11 cellular contexts compared by ENCODE assay signal in the genomic region with DNA sequence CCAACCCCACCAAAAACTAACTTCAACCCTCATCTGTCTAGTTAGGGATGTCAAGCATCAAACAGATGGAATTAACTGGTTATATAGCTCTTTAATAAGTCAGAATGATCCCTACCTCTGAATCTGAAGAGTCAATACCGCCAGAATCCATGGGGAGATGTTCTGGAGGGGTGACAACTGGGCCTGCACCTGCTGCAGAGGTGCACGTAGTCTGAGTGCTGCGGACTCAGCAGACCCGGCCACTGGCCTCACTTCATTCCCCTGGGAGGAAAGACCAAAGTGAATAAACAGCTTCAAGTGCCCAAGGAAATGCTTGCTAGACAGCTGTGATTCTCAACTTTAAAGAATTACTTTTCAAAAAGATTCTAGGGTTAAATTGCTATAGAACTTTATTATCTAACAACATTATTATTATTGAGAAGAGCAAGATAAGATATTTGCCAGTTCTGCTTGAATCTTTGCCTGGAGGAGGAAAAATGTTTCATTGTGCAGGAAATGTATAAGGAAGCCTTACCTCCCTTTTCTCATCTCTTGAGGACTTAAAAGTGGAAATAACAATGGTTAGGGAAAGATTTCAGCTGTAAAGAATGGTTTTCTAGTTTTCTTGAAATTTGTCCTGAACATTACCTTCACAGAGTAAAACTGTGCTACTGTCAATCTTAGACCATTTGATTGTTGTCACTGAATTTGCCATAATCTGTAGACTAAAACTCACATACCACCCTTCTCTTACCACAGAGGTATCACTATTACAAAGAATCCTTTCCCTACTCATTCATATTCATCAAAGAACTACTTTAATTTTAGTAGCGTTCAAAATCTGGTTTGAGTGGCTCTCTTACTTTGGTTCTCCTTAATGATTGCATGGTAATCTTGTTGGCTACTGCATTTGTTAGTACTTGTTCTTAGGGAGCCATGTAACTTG. TPM values are rescaled to one million over a fixed set of nuclear protein-coding genes. Genes with fewer than 3 reads are reported as not detected.
DNase-seq lines count a peak whose midpoint lies in the region; ATAC-seq and TF ChIP-seq lines count a peak whose summit lies in the region.
"Had no signal": no experiment of that assay in that cellular context is flagged by ENCODE, and none has a peak within 500 bp of the region (broad histone marks: within the 10 kb centered on the region; RNA-seq: fewer than 3 reads in every experiment).

No MANE protein-coding gene starts in this region.

- no peak overlapping the region for H4K5ac ChIP-seq in mesendoderm (ENCODE audit: low read length)

- H4K20me1 ChIP-seq in GM23248 (ENCODE audit: insufficient read depth), result peaks cover 10% of the 10 kb centered on the region; the same call in 1 of the 2 replicates

- H3F3A ChIP-seq in GM23248 (ENCODE audit: insufficient read depth), result peaks cover 82% of the 10 kb centered on the region

- H3K4me2 ChIP-seq in GM23248 (ENCODE audit: unreplicated experiment) (peak overlapping the region; percentile 88), mesendoderm (ENCODE audit: low read length) (no peak overlapping the region)

- peak overlapping the region; percentile 64 for H3K27ac Mint-ChIP-seq in CD4-positive, alpha-beta T cell
- peak overlapping the region in 2 of 3 experiments; percentile 22 to 30 for H3K27ac Mint-ChIP-seq in nephron

- peaks cover 8% of the 10 kb centered on the region for H3K79me1 ChIP-seq in mesendoderm (ENCODE audit: low read length)

- no peak overlapping the region for H2BK15ac ChIP-seq in mesendoderm (replicated peaks; ENCODE audit: low read depth)

- peaks cover 78% of the 10 kb centered on the region for H3K36me3 Mint-ChIP-seq in CD4-positive, alpha-beta T cell (ENCODE audit: low read depth)
- H3K36me3 Mint-ChIP-seq in nephron (ENCODE audit: low read depth), result peaks cover 61% of the 10 kb centered on the region

- no peak overlapping the region for H2BK5ac ChIP-seq in mesendoderm (ENCODE audit: low read length)

- TF ChIP-seq POLR2A in body of pancreas (IDR thresholded peaks at IDR 0.05), result peak in 1 of 3 donors; percentile 24

- no peaks in the 10 kb centered on the region for H3K27me3 Mint-ChIP-seq in CD4-positive, alpha-beta T cell
- no peaks in the 10 kb centered on the region for H3K27me3 Mint-ChIP-seq in nephron (ENCODE audit: low read depth)

- no peak overlapping the region for H3K27ac ChIP-seq in CD4-positive, alpha-beta T cell (ENCODE audit: low read depth, low read length)
- H3K27ac ChIP-seq in GM23248, result peak overlapping the region; percentile 35
- peak overlapping the region; percentile 53 to 100 (median 100) for H3K27ac ChIP-seq in body of pancreas
- no peak overlapping the region for H3K27ac ChIP-seq in mesendoderm (ENCODE audit: low read depth, low read length)

- ATAC-seq in CD4-positive, alpha-beta T cell (ENCODE audit: poor library complexity), result no peak
- ATAC-seq in body of pancreas (no peak), HG02938 (IDR thresholded peaks at IDR 0.05; ENCODE audit: unreplicated experiment) (no peak)
- ATAC-seq: heart right ventricle had no signal

- no peak overlapping the region for H3K18ac ChIP-seq in mesendoderm (ENCODE audit: low read length)

- POLR2A ChIA-PET in CD4-positive, alpha-beta T cell (lab: Charles Lee), result interaction anchor here (0.7 to 2.2 kb wide), 2 partner anchors 11 to 16 kb away, joined by 3 to 6 read pairs; no protein-coding TSS in a partner anchor
- POLR2A ChIA-PET in GM10248 (lab: Yijun Ruan, JAX), result interaction anchor here (0.8 to 0.9 kb wide), 2 partner anchors 12 to 23 kb away, joined by 3 read pairs; partner anchors contain the start of gene CCDC117

- no peaks in the 10 kb centered on the region for H3K9me3 Mint-ChIP-seq in CD4-positive, alpha-beta T cell
- no peaks in the 10 kb centered on the region for H3K9me3 Mint-ChIP-seq in nephron

- H3K4ac ChIP-seq in mesendoderm (ENCODE audit: low read depth, low read length), result no peak overlapping the region

- H2AK5ac ChIP-seq in mesendoderm (ENCODE audit: low read length), result no peak overlapping the region

- H4K8ac ChIP-seq in mesendoderm (ENCODE audit: low read depth, low read length), result no peak overlapping the region

- H3K4me3 ChIP-seq in GM23248, result peak overlapping the region; percentile 20; the same call in 1 of the 2 replicates
- H3K4me3 ChIP-seq in body of pancreas, result peak overlapping the region; percentile 21 to 63
- H3K4me3 ChIP-seq in mesendoderm (ENCODE audit: low read length), result no peak overlapping the region

- H3K9me2 ChIP-seq in GM23248 (ENCODE audit: insufficient read depth), result no peaks in the 10 kb centered on the region

- H3K56ac ChIP-seq in mesendoderm (ENCODE audit: low read length), result no peak overlapping the region

- intact Hi-C loops in CD4-positive, alpha-beta T cell (cut with DNase I, micrococcal nuclease), result loop anchor here (5.0 kb wide), 2 partner anchors 86 to 971 kb away; partner anchors contain the start of genes UQCR10 (in 1 of the 2), ZMAT5 (in 1 of the 2) and ZNRF3 (in 1 of the 2)
- intact Hi-C loops in body of pancreas (cut with DNase I), result no loop called here

- H3K36me3 ChIP-seq in GM23248 (ENCODE audit: low read depth) (peaks cover 53% of the 10 kb centered on the region), body of pancreas (replicated peaks in 1 of 2; ENCODE audit: insufficient read depth in 1 of 2, low read depth in 2 of 2) (peaks cover 16 to 32% of the 10 kb centered on the region in 2 donors), mesendoderm (ENCODE audit: control insufficient read depth, insufficient read depth, low read length) (peaks cover 13% of the 10 kb centered on the region)

- H3K79me2 ChIP-seq in GM23248 (ENCODE audit: insufficient read depth) (peaks cover 64% of the 10 kb centered on the region), mesendoderm (ENCODE audit: control insufficient read depth, insufficient read depth, low read length) (peaks cover 33% of the 10 kb centered on the region)

- peaks cover 21% of the 10 kb centered on the region for H3K4me1 ChIP-seq in GM23248 (ENCODE audit: insufficient read depth)
- peaks cover 52% of the 10 kb centered on the region for H3K4me1 ChIP-seq in body of pancreas
- H3K4me1 ChIP-seq in mesendoderm (ENCODE audit: control insufficient read depth, low read depth, low read length), result no peaks in the 10 kb centered on the region

- no peak overlapping the region for H2BK120ac ChIP-seq in mesendoderm (ENCODE audit: low read depth, low read length)

- peak overlapping the region; percentile 100; the same call in 1 of the 2 replicates for H3K9ac ChIP-seq in GM23248
- H3K9ac ChIP-seq in mesendoderm (ENCODE audit: low read length), result no peak overlapping the region

- in situ Hi-C loops in GM23248 (cut with MboI), result no loop called here

- CTCF ChIA-PET in CD4-positive, alpha-beta T cell (lab: Charles Lee), result interaction anchor here (5.1 kb wide), 1 partner anchor 33 kb away, joined by 22 read pairs; no protein-coding TSS in a partner anchor
- CTCF ChIA-PET in GM10248 (lab: Yijun Ruan, JAX), result interaction anchor here (0.8 to 1.6 kb wide), 6 partner anchors 17 to 196 kb away, joined by 3 to 6 read pairs (median 3); partner anchors contain the start of gene CCDC117

- H3K27me3 ChIP-seq in CD4-positive, alpha-beta T cell (ENCODE audit: control insufficient read depth, insufficient read depth, low read length), result no peaks in the 10 kb centered on the region
- H3K27me3 ChIP-seq in GM23248 (replicated peaks; ENCODE audit: insufficient read depth) (no peaks in the 10 kb centered on the region), body of pancreas (no peaks in the 10 kb centered on the region), mesendoderm (ENCODE audit: insufficient read depth, low read length, poor library complexity) (no peaks in the 10 kb centered on the region)
- H3K27me3 ChIP-seq: heart right ventricle had no signal

- no peak for DNase-seq in CD4-positive, alpha-beta T cell
- DNase-seq in GM23248 (no peak), body of pancreas (peak in 1 of 4 donors; percentile 35), GM10248 (ENCODE audit: extremely low spot score) (no peak), NCI-H526 (lab: John Stamatoyannopoulos, UW) (no peak), mesendoderm (no peak)
- DNase-seq: activated CD4-positive, alpha-beta T cell treated with anti-CD3 and anti-CD28 coated beads, Interleukin-2, amount 50 U/mL, for 1 hour; heart right ventricle; NCI-H187 had no signal

- peak overlapping the region; percentile 62 for H3K4me3 Mint-ChIP-seq in CD4-positive, alpha-beta T cell
- peak overlapping the region in 1 of 3 experiments; percentile 44 for H3K4me3 Mint-ChIP-seq in nephron

- H3K23ac ChIP-seq in mesendoderm (ENCODE audit: low read length), result no peak overlapping the region

- no peaks in the 10 kb centered on the region for H3K9me3 ChIP-seq in CD4-positive, alpha-beta T cell (ENCODE audit: control insufficient read depth, low read length)
- no peaks in the 10 kb centered on the region for H3K9me3 ChIP-seq in GM23248 (ENCODE audit: low read depth)
- H3K9me3 ChIP-seq in body of pancreas, result no peaks in the 10 kb centered on the region
- H3K9me3 ChIP-seq: heart right ventricle had no signal

- 95% methylated on average over 5 of the region's 5 CpGs for WGBS in GM23248 (ENCODE audit: low coverage in 1 of 2, low lambda C conversion rate in 2 of 2, missing lambda C conversion rate in 2 of 2), 2 experiments
- WGBS in body of pancreas, 2 donors, result 40 to 46% methylated on average over 5 of the region's 5 CpGs
- WGBS in mesendoderm (ENCODE audit: extremely low coverage, insufficient coverage, low lambda C conversion rate), result no CpG with 5 or more reads among the region's 5 CpGs

- TF ChIP-seq CTCF in CD4-positive, alpha-beta T cell (IDR thresholded peaks at IDR 0.05), result no peak
- TF ChIP-seq CTCF in body of pancreas (IDR thresholded peaks at IDR 0.05) (no peak), nephron (IDR thresholded peaks at IDR 0.05; ENCODE audit: unreplicated experiment in 3 of 3) (no peak), GM10248 (IDR thresholded peaks at IDR 0.05; ENCODE audit: control extremely low read depth, extremely low read depth, low read depth, missing control alignments) (no peak)

- no peak overlapping the region for H2AFZ ChIP-seq in GM23248

- H3K4me1 Mint-ChIP-seq in CD4-positive, alpha-beta T cell (ENCODE audit: low read depth), result peaks cover 77% of the 10 kb centered on the region
- H3K4me1 Mint-ChIP-seq in nephron, result peaks cover 30% of the 10 kb centered on the region

RNA-seq across cellular contexts. Expression of gene XBP1, which starts 4.2 kb away (rescaled TPM):
- 100 to 1,000 TPM; 180 to 190 TPM for total RNA-seq in CD4-positive, alpha-beta T cell
- 324 and 350 TPM in 2 replicates for total RNA-seq in GM23248 (2014; rRNA removed; shearing (Covaris generic))
- 256 and 258 TPM in 2 replicates for polyA plus RNA-seq in GM23248 (2016; fragmentation: Nextera tagmentation; extraction: Ambion mirVana)
- total RNA-seq in body of pancreas, result 100 to 1,000 TPM; 642 to 771 TPM
- 129 TPM for polyA plus RNA-seq in mesendoderm (2013, experiment 1 of 2)
- 129 TPM for polyA plus RNA-seq in mesendoderm (2013, experiment 2 of 2)

RNA-seq across cellular contexts. Expression of gene CCDC117, which starts 23.7 kb away (rescaled TPM):
- 10 to 100 TPM; 14.2 to 16.1 TPM for total RNA-seq in CD4-positive, alpha-beta T cell
- total RNA-seq in GM23248 (2014; rRNA removed; shearing (Covaris generic)), result 24.2 and 25.2 TPM in 2 replicates
- 14.6 and 16.2 TPM in 2 replicates for polyA plus RNA-seq in GM23248 (2016; fragmentation: Nextera tagmentation; extraction: Ambion mirVana)
- total RNA-seq in body of pancreas, result 10 to 100 TPM; 13.8 to 16.3 TPM
- polyA plus RNA-seq in mesendoderm (2013, experiment 1 of 2), result 26.3 TPM
- 25.9 TPM for polyA plus RNA-seq in mesendoderm (2013, experiment 2 of 2)

RNA-seq across cellular contexts. Expression of gene HSCB, which starts 54.4 kb away (rescaled TPM):
- total RNA-seq in CD4-positive, alpha-beta T cell, result 1 to 10 TPM; 3.4 to 3.7 TPM
- 12.0 and 21.1 TPM in 2 replicates for total RNA-seq in GM23248 (2014; rRNA removed; shearing (Covaris generic))
- 23.6 and 25.9 TPM in 2 replicates for polyA plus RNA-seq in GM23248 (2016; fragmentation: Nextera tagmentation; extraction: Ambion mirVana)
- total RNA-seq in body of pancreas, result 10 to 100 TPM; 11.7 to 14.2 TPM
- polyA plus RNA-seq in mesendoderm (2013, experiment 1 of 2), result 17.2 TPM
- polyA plus RNA-seq in mesendoderm (2013, experiment 2 of 2), result 17.8 TPM

RNA-seq across cellular contexts. Expression of gene CHEK2, which starts 54.6 kb away (rescaled TPM):
- 1 to 10 TPM; 2.6 to 4.0 TPM for total RNA-seq in CD4-positive, alpha-beta T cell
- total RNA-seq in GM23248 (2014; rRNA removed; shearing (Covaris generic)), result 12.2 and 22.0 TPM in 2 replicates
- 19.3 and 21.8 TPM in 2 replicates for polyA plus RNA-seq in GM23248 (2016; fragmentation: Nextera tagmentation; extraction: Ambion mirVana)
- 1 to 10 TPM in 1 of 2 donors, under 1 TPM in 1; 0.66 to 2.1 TPM for total RNA-seq in body of pancreas
- 55.2 TPM for polyA plus RNA-seq in mesendoderm (2013, experiment 1 of 2)
- polyA plus RNA-seq in mesendoderm (2013, experiment 2 of 2), result 55.9 TPM

Comparison
In these comparisons a context has a peak if more than half of its experiments do, and no peak if none do; other contexts are left out.
1. H3K27ac ChIP-seq: peak in GM23248 (single experiment) and body of pancreas (4 of 4); none in CD4-positive, alpha-beta T cell (single experiment) and mesendoderm (single experiment).